In the genomic region with DNA sequence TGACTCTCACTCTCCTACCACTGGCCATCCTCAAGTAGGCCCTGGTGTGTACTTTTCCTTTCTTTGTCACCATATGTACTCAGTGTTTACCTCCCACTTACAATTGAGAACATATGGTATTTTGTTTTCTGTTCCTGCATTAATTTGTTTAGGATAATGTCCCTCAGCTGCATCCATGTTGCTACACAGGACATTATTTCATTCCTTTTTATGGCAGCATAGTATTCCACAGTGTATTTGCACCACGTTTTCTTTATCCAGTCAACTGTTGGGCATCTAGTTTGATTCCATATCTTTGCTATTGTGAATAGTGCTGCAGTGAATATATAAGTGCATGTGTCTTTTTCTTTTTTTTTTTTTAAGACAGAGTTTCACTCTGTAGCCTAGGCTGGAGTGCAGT, we compare ENCODE assay signal across 1 cellular context.
TF ChIP-seq lines count a peak whose summit lies in the region.

No MANE protein-coding gene starts in this region.

TF ChIP-seq in HEK293, 187 proteins besides CTCF, POLR2A, EP300 and RAD21 (continued from another document):
- TF ChIP-seq TSHZ1 (tag by site-specific recombination; IDR thresholded peaks at IDR 0.05; ENCODE audit: borderline replicate concordance) (no peak), ZNF621 (tag by site-specific recombination; IDR thresholded peaks at IDR 0.05) (no peak), ZNF350 (tag by site-specific recombination; IDR thresholded peaks at IDR 0.05) (no peak), ZNF423 (tag by site-specific recombination; IDR thresholded peaks at IDR 0.05) (no peak)
